Comparison of ENCODE assay signal across 18 cellular contexts in genomic region chr2:241592126-241592845, GRCh38. TPM values are rescaled to one million over a fixed set of nuclear protein-coding genes. Genes with fewer than 3 reads are reported as not detected.
DNase-seq lines count a peak whose midpoint lies in the region; TF ChIP-seq lines count a peak whose summit lies in the region.
"Had no signal": no experiment of that assay in that cellular context is flagged by ENCODE, and none has a peak within 500 bp of the region (broad histone marks: within the 10 kb centered on the region; RNA-seq: fewer than 3 reads in every experiment).

No MANE protein-coding gene starts in this region.

- H3K4me1 ChIP-seq in NT2/D1 (ENCODE audit: insufficient read depth, insufficient read length) (peaks cover 3% of the 10 kb centered on the region), neural progenitor cell (no peaks in the 10 kb centered on the region), spleen (no peaks in the 10 kb centered on the region)
- H3K4me1 ChIP-seq: HAP-1 had no signal

- H3K36me3 ChIP-seq in NT2/D1 (ENCODE audit: insufficient read depth, insufficient read length, low read length) (peaks cover 57% of the 10 kb centered on the region), neural progenitor cell (peaks cover 8% of the 10 kb centered on the region), spleen (peaks cover 0 to 91% (median 27%) of the 10 kb centered on the region in 6 donors)

- 92 to 98% (median 93%) methylated on average over 7 to 18 of the region's 18 CpGs for WGBS in spleen, 5 donors

- H3K27me3 Mint-ChIP-seq in chondrocyte (ENCODE audit: low read depth) (no peaks in the 10 kb centered on the region), neural progenitor cell (ENCODE audit: insufficient read depth, low read depth) (peaks cover 5% of the 10 kb centered on the region)
- H3K27me3 Mint-ChIP-seq: CD8-positive, alpha-beta memory T cell had no signal

- H3K9ac ChIP-seq in NT2/D1 (ENCODE audit: insufficient read length, low read depth) (peak overlapping the region; percentile 23), neural progenitor cell (no peak overlapping the region)

- intact Hi-C loops in spleen (cut with DNase I; ENCODE audit: low total_unique reads): no loop called here

- H3F3A ChIP-seq in neural progenitor cell (ENCODE audit: low read depth): no peaks in the 10 kb centered on the region

- H3K27ac Mint-ChIP-seq in chondrocyte (ENCODE audit: unreplicated experiment) (no peak overlapping the region), neural progenitor cell (peak overlapping the region; percentile 63)
- H3K27ac Mint-ChIP-seq: CD8-positive, alpha-beta memory T cell had no signal

- no peak overlapping the region for H3K27ac ChIP-seq in neural progenitor cell
- no peak overlapping the region for H3K27ac ChIP-seq in spleen
- H3K27ac ChIP-seq in coronary artery: no peak overlapping the region
- H3K27ac ChIP-seq: C4-2B had no signal

- no peak overlapping the region for H2AFZ ChIP-seq in neural progenitor cell (replicated peaks)

- H3K9me3 Mint-ChIP-seq in chondrocyte (ENCODE audit: low read depth): peaks cover 13% of the 10 kb centered on the region
- peaks cover 17% of the 10 kb centered on the region for H3K9me3 Mint-ChIP-seq in neural progenitor cell

- H3K27me3 ChIP-seq in NT2/D1 (ENCODE audit: insufficient read depth, insufficient read length) (no peaks in the 10 kb centered on the region), neural progenitor cell (no peaks in the 10 kb centered on the region), spleen (replicated peaks in 1 of 7) (no peaks in the 10 kb centered on the region)

- H3K36me3 Mint-ChIP-seq in chondrocyte (ENCODE audit: low read depth) (peaks cover 22% of the 10 kb centered on the region), neural progenitor cell (peaks cover 12% of the 10 kb centered on the region)

- no peak overlapping the region for H3K4me3 Mint-ChIP-seq in chondrocyte (ENCODE audit: unreplicated experiment)
- no peak overlapping the region for H3K4me3 Mint-ChIP-seq in neural progenitor cell
- H3K4me3 Mint-ChIP-seq: CD8-positive, alpha-beta memory T cell had no signal

- no peak for TF ChIP-seq POLR2A in spleen (IDR thresholded peaks at IDR 0.05)

- H3K4me1 Mint-ChIP-seq in chondrocyte (ENCODE audit: low read depth) (no peaks in the 10 kb centered on the region), neural progenitor cell (no peaks in the 10 kb centered on the region)
- H3K4me1 Mint-ChIP-seq: CD8-positive, alpha-beta memory T cell had no signal

- peaks cover 4% of the 10 kb centered on the region for H4K20me1 ChIP-seq in neural progenitor cell (ENCODE audit: low read depth)

- H3K4me3 ChIP-seq in NT2/D1 (ENCODE audit: insufficient read length, low read depth) (no peak overlapping the region), neural progenitor cell (no peak overlapping the region), spleen (no peak overlapping the region), coronary artery (no peak overlapping the region)
- H3K4me3 ChIP-seq: HAP-1 had no signal

- H3K9me3 ChIP-seq in NT2/D1 (ENCODE audit: insufficient read depth, low read length) (peaks cover 9% of the 10 kb centered on the region), neural progenitor cell (ENCODE audit: low read depth) (peaks cover 15% of the 10 kb centered on the region), spleen (peaks cover 2 to 23% (median 17%) of the 10 kb centered on the region in 8 donors)

- no peak for TF ChIP-seq CTCF in chondrocyte (IDR thresholded peaks at IDR 0.05)
- no peak for TF ChIP-seq CTCF in neural progenitor cell (IDR thresholded peaks at IDR 0.05)
- TF ChIP-seq CTCF in spleen (IDR thresholded peaks at IDR 0.05 in 8 of 11, conservative IDR thresholded peaks at IDR 0.05 in 3 of 11): no peak
- no peak for TF ChIP-seq CTCF in coronary artery (IDR thresholded peaks at IDR 0.05)

- DNase-seq in NT2/D1 (ENCODE audit: low read depth, low spot score): no peak
- peak; percentile 60 for DNase-seq in chondrocyte (ENCODE audit: low spot score)
- DNase-seq in neural progenitor cell (ENCODE audit: low spot score): no peak
- DNase-seq in spleen: peak; percentile 53
- no peak for DNase-seq in HT-29 (ENCODE audit: low spot score)
- DNase-seq in kidney glomerular epithelial cell (lab: John Stamatoyannopoulos, UW): no peak
- DNase-seq in coronary artery (ENCODE audit: low spot score): no peak
- DNase-seq: Calu3; CD8-positive, alpha-beta memory T cell; DMS153; IMR-90; NCI-H1105 treated with DMSO at 0.1 percent for 48 hours; NCI-H2081 treated with DMSO at 0.1 percent for 48 hours; NCI-H2171 treated with DMSO at 0.1 percent for 48 hours; NCI-H524 treated with DMSO at 0.1 percent for 48 hours; SHP77 had no signal

- H3K4me2 ChIP-seq in neural progenitor cell: no peak overlapping the region

- no peaks in the 10 kb centered on the region for H3K79me2 ChIP-seq in neural progenitor cell (ENCODE audit: low read depth)

RNA-seq across cellular contexts. Expression of gene BOK, which starts 33.7 kb away (rescaled TPM):
- total RNA-seq in chondrocyte: 28.5 to 46.8 TPM (median 44.6 TPM) in 3 replicates
- 2.0 and 5.5 TPM in 2 replicates for total RNA-seq in neural progenitor cell (ENCODE audit: low replicate concordance)
- total RNA-seq in spleen: 10 to 100 TPM in 4 of 7 donors, 1 to 10 TPM in 3; 6.5 to 19.4 (median 13.0) TPM
- polyA plus RNA-seq in spleen: 1 to 10 TPM; 3.0 to 7.2 (median 4.5) TPM
- total RNA-seq in HT-29 (2014; rRNA removed; shearing (Covaris generic)): 50.4 and 54.8 TPM in 2 replicates
- total RNA-seq: CD8-positive, alpha-beta memory T cell had no signal
- polyA plus RNA-seq: CD8-positive, alpha-beta memory T cell had no signal

RNA-seq across cellular contexts. Expression of gene THAP4, which starts 44.7 kb away (rescaled TPM):
- 40.9 to 42.4 TPM (median 41.4 TPM) in 3 replicates for total RNA-seq in chondrocyte
- 25.6 and 43.2 TPM in 2 replicates for total RNA-seq in neural progenitor cell (ENCODE audit: low replicate concordance)
- total RNA-seq in spleen: 10 to 100 TPM; 23.5 to 31.5 (median 28.8) TPM
- polyA plus RNA-seq in spleen: 10 to 100 TPM; 21.0 to 27.7 (median 23.5) TPM
- 115 and 137 TPM in 2 replicates for total RNA-seq in HT-29 (2014; rRNA removed; shearing (Covaris generic))

RNA-seq across cellular contexts. Expression of gene ATG4B, which starts 45.2 kb away (rescaled TPM):
- total RNA-seq in chondrocyte: 53.1 to 64.0 TPM (median 57.2 TPM) in 3 replicates
- 80.7 and 114 TPM in 2 replicates for total RNA-seq in neural progenitor cell (ENCODE audit: low replicate concordance)
- total RNA-seq in spleen: 100 to 1,000 TPM in 3 of 7 donors, 10 to 100 TPM in 4; 80.0 to 114 (median 97.2) TPM
- polyA plus RNA-seq in spleen: 10 to 100 TPM; 31.1 to 74.5 (median 44.6) TPM
- 73.5 and 77.5 TPM in 2 replicates for total RNA-seq in HT-29 (2014; rRNA removed; shearing (Covaris generic))

Comparison
In these comparisons a context has a peak if more than half of its experiments do, and no peak if none do; other contexts are left out.
1. DNase-seq: peak in chondrocyte (single experiment) and spleen (single experiment); none in NT2/D1 (single experiment), neural progenitor cell (single experiment), HT-29 (single experiment), kidney glomerular epithelial cell (single experiment) and coronary artery (single experiment).